In genomic region chr15:69388259-69388658, GRCh38 we compare ENCODE assay signal across 14 cellular contexts. TPM values are rescaled to one million over a fixed set of nuclear protein-coding genes. Genes with fewer than 3 reads are reported as not detected.
DNase-seq lines count a peak whose midpoint lies in the region; ATAC-seq and TF ChIP-seq lines count a peak whose summit lies in the region.
"Had no signal": no experiment of that assay in that cellular context is flagged by ENCODE, and none has a peak within 500 bp of the region (broad histone marks: within the 10 kb centered on the region; RNA-seq: fewer than 3 reads in every experiment).

No MANE protein-coding gene starts in this region.

- H3K36me3 ChIP-seq in left ventricle myocardium inferior (no peaks in the 10 kb centered on the region), RWPE2 (ENCODE audit: low read depth) (no peaks in the 10 kb centered on the region), A673 (ENCODE audit: insufficient read depth, low read length, poor library complexity, severe bottlenecking) (no peaks in the 10 kb centered on the region)
- H3K36me3 ChIP-seq: ovary, suprapubic skin had no signal

- no peaks in the 10 kb centered on the region for H3K9me3 ChIP-seq in right cardiac atrium (ENCODE audit: control insufficient read depth, low read length)
- no peaks in the 10 kb centered on the region for H3K9me3 ChIP-seq in left ventricle myocardium inferior (replicated peaks)
- no peaks in the 10 kb centered on the region for H3K9me3 ChIP-seq in RWPE2 (ENCODE audit: severe bottlenecking)
- no peaks in the 10 kb centered on the region for H3K9me3 ChIP-seq in A673 (ENCODE audit: low read depth, low read length, poor library complexity, severe bottlenecking)
- H3K9me3 ChIP-seq: ovary, suprapubic skin had no signal

- H3K4me1 ChIP-seq in right cardiac atrium (ENCODE audit: control insufficient read depth, insufficient read depth, low read length) (no peaks in the 10 kb centered on the region), left ventricle myocardium inferior (peaks cover 6% of the 10 kb centered on the region), RWPE2 (ENCODE audit: insufficient read depth, poor library complexity, severe bottlenecking) (peaks cover 28% of the 10 kb centered on the region), A673 (ENCODE audit: insufficient read depth, low read length, poor library complexity, severe bottlenecking) (no peaks in the 10 kb centered on the region)

- BruUV-seq in A673 (replicated peaks; lab: Mats Ljungman, UMichigan): no TSS peak

- TF ChIP-seq CTCF in left ventricle myocardium inferior (IDR thresholded peaks at IDR 0.05; ENCODE audit: borderline replicate concordance) (no peak), RWPE2 (IDR thresholded peaks at IDR 0.05; ENCODE audit: poor library complexity, severe bottlenecking) (no peak), foreskin fibroblast (IDR thresholded peaks at IDR 0.05; ENCODE audit: low read depth, low read length) (no peak), A673 (conservative IDR thresholded peaks at IDR 0.05; ENCODE audit: low read depth, low read length) (no peak)

- WGBS in right cardiac atrium: 57% methylated on average over 6 of the region's 6 CpGs

- H3K4me3 ChIP-seq in right cardiac atrium (ENCODE audit: low read length): no peak overlapping the region
- no peak overlapping the region for H3K4me3 ChIP-seq in left ventricle myocardium inferior
- H3K4me3 ChIP-seq in RWPE2 (ENCODE audit: severe bottlenecking): no peak overlapping the region
- no peak overlapping the region for H3K4me3 ChIP-seq in foreskin fibroblast (ENCODE audit: low read depth in 1 of 2, low read length in 2 of 2)
- no peak overlapping the region for H3K4me3 ChIP-seq in A673 (ENCODE audit: low read depth, low read length, poor library complexity, severe bottlenecking)
- H3K4me3 ChIP-seq: ovary, suprapubic skin had no signal

- intact Hi-C loops in right cardiac atrium (cut with DNase I): no loop called here
- intact Hi-C loops in left ventricle myocardium inferior (cut with micrococcal nuclease): no loop called here
- intact Hi-C loops in A673 (cut with micrococcal nuclease; ENCODE audit: unreplicated experiment): no loop called here

- POLR2A ChIA-PET in A673 (lab: Charles Lee; ENCODE audit: low non-redundant PET): no interaction called here

- H3K27me3 ChIP-seq in right cardiac atrium (ENCODE audit: control insufficient read depth, insufficient read depth) (no peaks in the 10 kb centered on the region), left ventricle myocardium inferior (ENCODE audit: low read depth) (no peaks in the 10 kb centered on the region), RWPE2 (ENCODE audit: insufficient read depth, poor library complexity, severe bottlenecking) (no peaks in the 10 kb centered on the region), A673 (replicated peaks; ENCODE audit: insufficient read depth, low read depth, low read length, poor library complexity) (no peaks in the 10 kb centered on the region)
- H3K27me3 ChIP-seq: ovary, suprapubic skin had no signal

- DNase-seq in right cardiac atrium (peak in 2 of 3 donors; percentile 30 to 71), left ventricle myocardium inferior (no peak), RWPE2 (ENCODE audit: low spot score) (peak; percentile 82), foreskin fibroblast (peak; percentile 30 to 84), Kasumi-1 (lab: John Stamatoyannopoulos, UW) (no peak), NCI-H748 treated with DMSO at 0.1 percent for 48 hours (lab: John Stamatoyannopoulos, UW) (no peak), A673 (ENCODE audit: low spot score) (no peak)
- DNase-seq: activated CD4-positive, alpha-beta T cell treated with anti-CD3 and anti-CD28 coated beads for 4 hours; activated T-cell treated with anti-CD3 and anti-CD28 coated beads, Interleukin-2, amount 50 U/mL, for 48 hours; NCI-H446; ovary had no signal

- ATAC-seq in right cardiac atrium (peak; percentile 67 to 88), RWPE2 (ENCODE audit: low read depth) (peak; percentile 75), GM19035 (IDR thresholded peaks at IDR 0.05; ENCODE audit: unreplicated experiment) (no peak)
- ATAC-seq: Panc1 had no signal

- CTCF ChIA-PET in A673 (lab: Charles Lee): no interaction called here

- no peak overlapping the region for H3K27ac ChIP-seq in right cardiac atrium (ENCODE audit: low read length)
- H3K27ac ChIP-seq in left ventricle myocardium inferior (replicated peaks): no peak overlapping the region
- H3K27ac ChIP-seq in RWPE2 (ENCODE audit: poor library complexity, severe bottlenecking): peak overlapping the region; percentile 1
- no peak overlapping the region for H3K27ac ChIP-seq in A673 (ENCODE audit: low read depth, low read length, poor library complexity, severe bottlenecking)
- H3K27ac ChIP-seq: ovary, suprapubic skin had no signal

RNA-seq across cellular contexts. Expression of gene KIF23, which starts 25.9 kb away (rescaled TPM):
- total RNA-seq in right cardiac atrium: 1 to 10 TPM in 2 of 4 donors, under 1 TPM in 2; 0.62 to 1.2 (median 0.92) TPM
- 0.27 TPM for polyA plus RNA-seq in right cardiac atrium
- total RNA-seq in left ventricle myocardium inferior: 0.38 TPM
- 124 TPM in 2 replicates for total RNA-seq in A673 (2021)

Comparison
In these comparisons a context has a peak if more than half of its experiments do, and no peak if none do; other contexts are left out.
1. DNase-seq: peak in right cardiac atrium (2 of 3), RWPE2 (single experiment) and foreskin fibroblast (2 of 2); none in left ventricle myocardium inferior (single experiment), Kasumi-1 (0 of 2), NCI-H748 treated with DMSO at 0.1 percent for 48 hours (single experiment) and A673 (single experiment).
2. RNA of gene KIF23, which starts 25.9 kb away (total RNA-seq): 124 TPM in A673; 0.62 to 1.2 TPM in right cardiac atrium and 0.38 TPM in left ventricle myocardium inferior (single experiment); every median in the first group is over 10 times any median in the second.